In the genomic region with DNA sequence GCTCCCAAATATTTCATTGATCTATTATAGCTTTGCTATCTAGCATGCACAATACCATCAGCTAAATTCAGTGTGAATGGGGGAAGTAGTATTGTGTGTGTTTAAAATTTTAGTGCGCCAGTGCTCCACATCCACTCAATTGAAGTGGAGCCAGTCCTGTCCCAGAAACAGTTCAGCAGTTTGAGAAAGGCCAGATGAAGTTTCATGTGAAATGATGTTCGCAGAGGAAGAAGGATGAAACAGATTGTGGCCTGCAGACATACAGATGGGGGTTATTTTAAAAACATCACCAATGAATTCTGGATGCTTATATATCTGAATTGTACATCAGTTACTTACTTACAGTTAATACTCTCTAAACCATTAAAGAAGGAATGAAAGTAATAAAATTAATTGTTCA, we compare ENCODE assay signal across 22 cellular contexts.
"Had no signal": no experiment of that assay in that cellular context is flagged by ENCODE, and none has a peak within 500 bp of the region (broad histone marks: within the 10 kb centered on the region; RNA-seq: fewer than 3 reads in every experiment).

No MANE protein-coding gene starts in this region.

- ATAC-seq: effector memory CD8-positive, alpha-beta T cell; esophagus mucosa; gastrocnemius medialis; heart right ventricle; left cardiac atrium; left lung; left ventricle myocardium superior; lower lobe of right lung had no signal

- DNase-seq: colonic mucosa; cortex of kidney; effector CD8-positive, alpha-beta T cell; effector memory CD8-positive, alpha-beta T cell; endodermal cell; erythroblast; esophagus squamous epithelium; foreskin fibroblast; foreskin melanocyte; gastrocnemius medialis; glutamatergic neuron; head of caudate nucleus; heart right ventricle; hippocampal formation; left cardiac atrium; left lung; left ventricle myocardium superior; lower lobe of right lung; mesenchymal stem cell; midbrain had no signal

- H3K27ac Mint-ChIP-seq: dendritic cell treated with granulocyte-macrophage colony-stimulating factor and Interleukin-4, amounts not matched to agents 40 ng/mL and 50 ng/mL, for 4 days; effector memory CD8-positive, alpha-beta T cell; endodermal cell had no signal

- H3K4me1 ChIP-seq: colonic mucosa, esophagus squamous epithelium, gastrocnemius medialis, heart right ventricle, left lung, lower lobe of right lung had no signal

- H3K36me3 ChIP-seq: colonic mucosa, esophagus squamous epithelium, gastrocnemius medialis, heart right ventricle, left lung, lower lobe of right lung had no signal

- H3K27me3 Mint-ChIP-seq: effector memory CD8-positive, alpha-beta T cell had no signal

- H3K9me3 ChIP-seq: colonic mucosa, esophagus squamous epithelium, gastrocnemius medialis, heart right ventricle, left lung, lower lobe of right lung had no signal

- H3K4me3 ChIP-seq: colonic mucosa, esophagus squamous epithelium, gastrocnemius medialis, heart right ventricle, left lung, lower lobe of right lung had no signal

- H3K27me3 ChIP-seq: colonic mucosa, esophagus squamous epithelium, gastrocnemius medialis, heart right ventricle, left lung had no signal

- H3K4me3 Mint-ChIP-seq: dendritic cell treated with granulocyte-macrophage colony-stimulating factor and Interleukin-4, amounts not matched to agents 40 ng/mL and 50 ng/mL, for 4 days; effector memory CD8-positive, alpha-beta T cell; endodermal cell had no signal

- H3K9me3 Mint-ChIP-seq: dendritic cell treated with granulocyte-macrophage colony-stimulating factor and Interleukin-4, amounts not matched to agents 40 ng/mL and 50 ng/mL, for 4 days; effector memory CD8-positive, alpha-beta T cell; endodermal cell had no signal
